1 cellular context compared by ENCODE assay signal in genomic region chr11:24697722-24698121, GRCh38.
TF ChIP-seq lines count a peak whose summit lies in the region.

No MANE protein-coding gene starts in this region.

TF ChIP-seq in endothelial cell of umbilical vein, 7 proteins besides CTCF, POLR2A, EP300 and RAD21:
- TF ChIP-seq MAX (IDR thresholded peaks at IDR 0.05; ENCODE audit: insufficient read depth, insufficient read length) (no peak), EZH2 (IDR thresholded peaks at IDR 0.05; ENCODE audit: borderline replicate concordance, low read depth, low read length, severe bottlenecking) (no peak), JUN (IDR thresholded peaks at IDR 0.05; ENCODE audit: borderline replicate concordance, insufficient read depth, insufficient read length, low read depth) (peak; percentile 69), FOS (IDR thresholded peaks at IDR 0.05; ENCODE audit: borderline replicate concordance, insufficient read depth, low read length) (peak; percentile 96), GATA2 (IDR thresholded peaks at IDR 0.05; ENCODE audit: insufficient read depth, insufficient read length, low read depth, low read length) (peak; percentile 96), MYC (IDR thresholded peaks at IDR 0.05; ENCODE audit: low read depth, low read length) (no peak), POLR2AphosphoS5 (IDR thresholded peaks at IDR 0.05; ENCODE audit: insufficient read depth, low read depth, low read length) (peak; percentile 50)
